8 cellular contexts compared by ENCODE assay signal in the genomic region with DNA sequence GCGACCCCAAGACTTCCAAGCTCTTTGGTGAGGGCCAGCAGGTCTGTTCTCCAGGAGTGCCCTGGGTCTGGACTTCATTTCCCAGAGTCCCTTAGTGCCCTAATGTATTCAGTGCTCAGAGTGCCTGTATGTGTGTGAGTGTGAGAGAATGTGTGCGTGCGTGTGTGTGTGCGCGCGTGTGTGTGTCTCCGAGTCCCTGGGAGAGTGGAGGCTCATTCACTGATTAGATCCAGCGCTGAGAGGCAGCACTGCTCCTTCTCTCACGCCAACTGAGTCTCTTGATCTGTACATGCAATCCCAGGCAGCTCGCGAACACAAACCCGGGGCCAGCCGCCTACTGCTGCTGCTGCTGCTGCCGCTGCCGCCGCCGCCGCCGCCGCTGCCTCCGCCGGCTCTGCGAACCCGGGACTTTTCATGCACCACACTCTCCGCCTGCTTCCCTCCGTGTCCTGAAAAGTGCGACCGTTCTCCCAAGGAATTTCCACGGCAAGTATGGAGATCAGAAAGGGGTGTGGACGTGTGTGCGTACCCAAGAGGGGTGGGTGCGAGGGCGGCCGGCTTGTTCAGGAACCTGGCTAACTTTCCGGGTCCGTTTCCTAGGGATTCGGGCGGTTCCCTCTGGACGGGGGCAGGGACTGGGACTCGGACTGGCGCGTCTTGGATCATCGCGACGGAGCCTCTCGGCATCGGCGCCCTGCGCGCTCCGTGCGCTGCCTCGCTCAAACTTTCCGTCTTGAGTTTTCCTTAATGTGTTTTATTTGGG. TPM values are rescaled to one million over a fixed set of nuclear protein-coding genes. Genes with fewer than 3 reads are reported as not detected.
DNase-seq lines count a peak whose midpoint lies in the region; ATAC-seq, FAIRE-seq and TF ChIP-seq lines count a peak whose summit lies in the region.

TSS of gene RNF220 (plus strand) at position 215 of the 763 bp plus-strand sequence.

- intact Hi-C loops in dorsolateral prefrontal cortex (cut with DNase I): loop anchor here (1.0 to 10.0 kb wide), 6 partner anchors 95 to 242 kb away; no protein-coding TSS in a partner anchor
- intact Hi-C loops in HepG2 (cut with micrococcal nuclease; ENCODE audit: unreplicated experiment): no loop called here

- peak within 1 kb of the TSS; percentile 85 for H2AFZ ChIP-seq in HepG2 (ENCODE audit: low read length)

- peak; percentile 92 for DNase-seq in GDM1 (lab: John Stamatoyannopoulos, UW)
- peak; percentile 76 for DNase-seq in NCI-H1694 (lab: John Stamatoyannopoulos, UW)
- peak; percentile 61 for DNase-seq in WERI-Rb-1
- DNase-seq in dorsolateral prefrontal cortex: peak; percentile 41 to 97 (median 92)
- peak; percentile 83 for DNase-seq in HepG2 (ENCODE audit: low spot score)
- DNase-seq in stimulated activated CD4-positive, alpha-beta T cell treated with anti-CD3 and anti-CD28 coated beads, Interleukin-2, amount 100 ng/mL, for 24 hours: peak; percentile 44 to 60

- no peak for TF ChIP-seq RAD21 in HepG2 (CRISPR knock-in tag; IDR thresholded peaks at IDR 0.05)

- no peaks in the 10 kb centered on the region; the same call in none of the 2 replicates for H4K20me1 ChIP-seq in HepG2 (ENCODE audit: insufficient read depth, low read length)

- TF ChIP-seq CTCF in WERI-Rb-1 (IDR thresholded peaks at IDR 0.05; ENCODE audit: low read depth, low read length) (peak; percentile 21; the same call in 1 of the 2 replicates), dorsolateral prefrontal cortex (IDR thresholded peaks at IDR 0.05 in 54 of 56, conservative IDR thresholded peaks at IDR 0.05 in 2 of 56; ENCODE audit: low read depth in 1 of 56, partially characterized antibody in 56 of 56) (peak in 48 of 56 donors; percentile 0 to 55 (median 36)), HepG2 (CRISPR knock-in tag; IDR thresholded peaks at IDR 0.05) (peak; percentile 51)

- FAIRE-seq in HepG2 (lab: Jason Lieb, UNC): peak; percentile 66

- WGBS in HepG2 (ENCODE audit: low lambda C conversion rate): under 1% methylated on average over 26 of the region's 54 CpGs

- no peak within 1 kb of the TSS for H3K27ac ChIP-seq in WERI-Rb-1
- peak within 1 kb of the TSS; percentile 63 to 97 (median 92) for H3K27ac ChIP-seq in dorsolateral prefrontal cortex
- peak within 1 kb of the TSS; percentile 32 for H3K27ac ChIP-seq in HepG2 (ENCODE audit: extremely low read length, insufficient read depth, low read length)

- H3K9me3 ChIP-seq in WERI-Rb-1 (ENCODE audit: severe bottlenecking): peaks cover 3% of the 10 kb centered on the region
- no peaks in the 10 kb centered on the region for H3K9me3 ChIP-seq in HepG2 (ENCODE audit: low read length)

- BruUV-seq in HepG2 (replicated peaks; lab: Mats Ljungman, UMichigan): no TSS peak

- peaks cover 25% of the 10 kb centered on the region for H3K79me2 ChIP-seq in HepG2 (ENCODE audit: insufficient read depth, low read length)

- POLR2A ChIA-PET in HepG2 (lab: Yijun Ruan, JAX): interaction anchor here (0.6 kb wide), 1 partner anchor 316 kb away, joined by 3 read pairs; no protein-coding TSS in a partner anchor

- H3K4me3 ChIP-seq in WERI-Rb-1 (ENCODE audit: low read depth, low read length): peak within 1 kb of the TSS; percentile 50
- peak within 1 kb of the TSS; percentile 35 to 86 (median 69) for H3K4me3 ChIP-seq in dorsolateral prefrontal cortex
- H3K4me3 ChIP-seq in HepG2 (replicated peaks in 1 of 3; ENCODE audit: insufficient read depth in 1 of 3, low read depth in 2 of 3, low read length in 3 of 3): peak within 1 kb of the TSS; percentile 60 to 86 (median 84)

- peak within 1 kb of the TSS; percentile 75 for H3K4me2 ChIP-seq in HepG2 (ENCODE audit: low read depth, low read length)

- ATAC-seq in HepG2: peak; percentile 80
- no peak for ATAC-seq in GM21515 (IDR thresholded peaks at IDR 0.05; ENCODE audit: unreplicated experiment)
- no peak for ATAC-seq in HG02884 (IDR thresholded peaks at IDR 0.05; ENCODE audit: unreplicated experiment)

- in situ Hi-C loops in HepG2 (cut with HindIII; ENCODE audit: extremely low pct_ligation_motif_present, low pct_unique_long_range_greater_than_20kb): no loop called here

- TF ChIP-seq EP300 in HepG2 (IDR thresholded peaks at IDR 0.05; ENCODE audit: low read depth in 2 of 2, low read length in 2 of 2) (no peak), HepG2 (CRISPR knock-in tag; IDR thresholded peaks at IDR 0.05; ENCODE audit: borderline replicate concordance) (no peak)

- peaks cover 65% of the 10 kb centered on the region for H3K4me1 ChIP-seq in HepG2 (ENCODE audit: insufficient read depth, low read length)

- peak within 1 kb of the TSS; percentile 69 for H3K9ac ChIP-seq in HepG2 (ENCODE audit: insufficient read depth, low read depth, low read length)

- peaks cover 55% of the 10 kb centered on the region for H3K27me3 ChIP-seq in WERI-Rb-1 (ENCODE audit: insufficient read depth, low read depth, severe bottlenecking)
- peaks cover 0 to 63% (median 40%) of the 10 kb centered on the region in 45 donors for H3K27me3 ChIP-seq in dorsolateral prefrontal cortex
- peaks cover 0 to 25% of the 10 kb centered on the region in 2 experiments; a peak in 1 of 5 replicates for H3K27me3 ChIP-seq in HepG2 (ENCODE audit: control insufficient read depth in 1 of 2, insufficient read depth in 2 of 2, low read length in 2 of 2)

- H3K36me3 ChIP-seq in WERI-Rb-1 (no peaks in the 10 kb centered on the region), HepG2 (replicated peaks in 1 of 2; ENCODE audit: control insufficient read depth in 1 of 2, insufficient read depth in 2 of 2, low read length in 2 of 2) (no peaks in the 10 kb centered on the region)

- TF ChIP-seq POLR2A in HepG2 (IDR thresholded peaks at IDR 0.05; ENCODE audit: insufficient read depth in 1 of 2, low read depth in 2 of 2, low read length in 2 of 2): peak in 1 of 2 experiments; percentile 76; a peak in 2 of 4 replicates

- CTCF ChIA-PET in HepG2 (lab: Yijun Ruan, JAX; ENCODE audit: low intra/inter-chr PET ratio, low total read pairs): no interaction called here

TF ChIP-seq in HepG2, 621 proteins besides CTCF, POLR2A, EP300 and RAD21 (continues in another document):
- TF ChIP-seq BCL6 (CRISPR knock-in tag; IDR thresholded peaks at IDR 0.05): 0 out of 2 replicates have a peak, but pooled peaks have one; percentile 39
- no peak for TF ChIP-seq ZNF629 (CRISPR knock-in tag; conservative IDR thresholded peaks at IDR 0.05)
- no peak for TF ChIP-seq HOXD1 (CRISPR knock-in tag; IDR thresholded peaks at IDR 0.05)
- peak; percentile 43; the same call in 1 of the 2 replicates for TF ChIP-seq ZBTB20 (CRISPR knock-in tag; IDR thresholded peaks at IDR 0.05; ENCODE audit: borderline replicate concordance, low read depth)
- no peak for TF ChIP-seq ZNF234 (CRISPR knock-in tag; conservative IDR thresholded peaks at IDR 0.05)
- TF ChIP-seq, protein P1, sequence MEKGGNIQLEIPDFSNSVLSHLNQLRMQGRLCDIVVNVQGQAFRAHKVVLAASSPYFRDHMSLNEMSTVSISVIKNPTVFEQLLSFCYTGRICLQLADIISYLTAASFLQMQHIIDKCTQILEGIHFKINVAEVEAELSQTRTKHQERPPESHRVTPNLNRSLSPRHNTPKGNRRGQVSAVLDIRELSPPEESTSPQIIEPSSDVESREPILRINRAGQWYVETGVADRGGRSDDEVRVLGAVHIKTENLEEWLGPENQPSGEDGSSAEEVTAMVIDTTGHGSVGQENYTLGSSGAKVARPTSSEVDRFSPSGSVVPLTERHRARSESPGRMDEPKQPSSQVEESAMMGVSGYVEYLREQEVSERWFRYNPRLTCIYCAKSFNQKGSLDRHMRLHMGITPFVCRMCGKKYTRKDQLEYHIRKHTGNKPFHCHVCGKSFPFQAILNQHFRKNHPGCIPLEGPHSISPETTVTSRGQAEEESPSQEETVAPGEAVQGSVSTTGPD (CRISPR knock-in tag; IDR thresholded peaks at IDR 0.05): no peak
- no peak for TF ChIP-seq MAF1 (CRISPR knock-in tag; IDR thresholded peaks at IDR 0.05; ENCODE audit: borderline replicate concordance)
- no peak for TF ChIP-seq CEBPB (IDR thresholded peaks at IDR 0.05; ENCODE audit: borderline replicate concordance, low read depth, low read length)
- TF ChIP-seq CSRNP2 (CRISPR knock-in tag; conservative IDR thresholded peaks at IDR 0.05; ENCODE audit: low read depth): no peak

RNA-seq across cellular contexts. Expression of gene RNF220, which starts in this region (rescaled TPM):
- total RNA-seq in dorsolateral prefrontal cortex (100 to 1,000 TPM; 104 to 415 (median 196) TPM), HepG2 (2016; rRNA removed; fragmentation: Illumina TruSeq; extraction: Trizol) (52.4 and 72.1 TPM in 2 replicates)
- total RNA-seq in HepG2 (2016; cell fraction: cytosol; rRNA removed; fragmentation: Illumina TruSeq; extraction: Trizol; ENCODE audit: low read depth): 22.8 and 23.7 TPM in 2 replicates
- 47.5 and 68.7 TPM in 2 replicates for total RNA-seq in HepG2 (2016; cell fraction: insoluble cytoplasmic fraction; rRNA removed; fragmentation: Illumina TruSeq; extraction: Trizol)
- 52.8 and 60.2 TPM in 2 replicates for total RNA-seq in HepG2 (2016; cell fraction: membrane; rRNA removed; fragmentation: Illumina TruSeq; extraction: Trizol)
- total RNA-seq in HepG2 (2016; cell fraction: nucleus; rRNA removed; fragmentation: Illumina TruSeq; extraction: Trizol): 35.2 and 42.6 TPM in 2 replicates
- polyA plus RNA-seq in HepG2 (2011; rRNA removed): 48.2 and 67.9 TPM in 2 replicates
- polyA plus RNA-seq in HepG2 (2011; cell fraction: cytosol; rRNA removed): 66.3 and 73.5 TPM in 2 replicates
- polyA plus RNA-seq in HepG2 (2011; cell fraction: nucleus; rRNA removed): 128 and 130 TPM in 2 replicates
- 78.4 and 79.8 TPM in 2 replicates for polyA plus RNA-seq in HepG2 (2012)
- 28.1 and 30.5 TPM in 2 replicates for polyA plus RNA-seq in HepG2 (2016; cell fraction: cytosol; fragmentation: Illumina TruSeq; extraction: Trizol; ENCODE audit: low read depth)
- polyA plus RNA-seq in HepG2 (2016; cell fraction: insoluble cytoplasmic fraction; fragmentation: Illumina TruSeq; extraction: Trizol; ENCODE audit: low read depth): 61.3 and 65.3 TPM in 2 replicates
- polyA plus RNA-seq in HepG2 (2016; cell fraction: membrane; fragmentation: Illumina TruSeq; extraction: Trizol; ENCODE audit: low read depth): 51.8 and 52.7 TPM in 2 replicates
- 73.3 and 76.8 TPM in 2 replicates for polyA plus RNA-seq in HepG2 (2016; cell fraction: nucleus; fragmentation: Illumina TruSeq; extraction: Trizol; ENCODE audit: insufficient read depth, low read depth)
- 59.9 and 60.3 TPM in 2 replicates for polyA minus RNA-seq in HepG2 (2011; rRNA and poly(A)+ RNA removed; ENCODE audit: low replicate concordance)
- polyA minus RNA-seq in HepG2 (2011; cell fraction: cytosol; rRNA and poly(A)+ RNA removed): 18.7 and 19.3 TPM in 2 replicates
- polyA minus RNA-seq in HepG2 (2011; cell fraction: nucleus; rRNA and poly(A)+ RNA removed): 52.9 and 55.6 TPM in 2 replicates
